ENCODE assay signal across 11 cellular contexts in genomic region chr1:113191579-113192076, GRCh38.
A peak's percentile ranks its signal among the peaks of the same experiment; 100 is the strongest.
DNase-seq lines count a peak whose midpoint lies in the region; ATAC-seq and TF ChIP-seq lines count a peak whose summit lies in the region.
"Had no signal": no experiment of that assay in that cellular context is flagged by ENCODE, and none has a peak within 500 bp of the region (broad histone marks: within the 10 kb centered on the region; RNA-seq: fewer than 3 reads in every experiment).

No MANE protein-coding gene starts in this region.

- peaks cover 7% of the 10 kb centered on the region for H3K9me3 Mint-ChIP-seq in Calu3 (ENCODE audit: low read depth, unreplicated experiment)

- CTCF ChIA-PET in Calu3 (lab: Charles Lee), result no interaction called here

- intact Hi-C loops in Calu3 (cut with micrococcal nuclease; ENCODE audit: unreplicated experiment), result loop anchor here (1.0 to 2.0 kb wide), 2 partner anchors 197 to 201 kb away; no protein-coding TSS in a partner anchor

- H3K36me3 ChIP-seq in esophagus (ENCODE audit: control insufficient read depth in 2 of 2, insufficient read depth in 2 of 2, low read length in 1 of 2), result no peaks in the 10 kb centered on the region

- peaks cover 0 to 5% of the 10 kb centered on the region in 2 donors for H3K4me1 ChIP-seq in esophagus (ENCODE audit: control insufficient read depth in 2 of 2, insufficient read depth in 2 of 2, low read length in 1 of 2)

- peak overlapping the region; percentile 97 for H3K27ac Mint-ChIP-seq in Calu3 (ENCODE audit: unreplicated experiment)
- H3K27ac Mint-ChIP-seq: brain had no signal

- H3K4me3 ChIP-seq in esophagus (ENCODE audit: low read depth in 1 of 2, low read length in 2 of 2), result no peak overlapping the region

- no peaks in the 10 kb centered on the region for H3K9me3 ChIP-seq in esophagus (ENCODE audit: control insufficient read depth in 2 of 2, insufficient read depth in 1 of 2, low read depth in 1 of 2, low read length in 1 of 2)

- 83 to 85% methylated on average over 11 of the region's 11 CpGs for WGBS in esophagus, 2 donors

- peaks cover 14% of the 10 kb centered on the region for H3K36me3 Mint-ChIP-seq in Calu3 (ENCODE audit: insufficient read depth, unreplicated experiment)
- H3K36me3 Mint-ChIP-seq: brain had no signal

- H3K4me3 Mint-ChIP-seq in Calu3 (ENCODE audit: low read depth, unreplicated experiment), result peak overlapping the region; percentile 30
- H3K4me3 Mint-ChIP-seq: brain had no signal

- no peaks in the 10 kb centered on the region for H3K27me3 ChIP-seq in esophagus (ENCODE audit: control insufficient read depth in 1 of 2, insufficient read depth in 2 of 2, low read length in 2 of 2)

- no peaks in the 10 kb centered on the region for H3K27me3 Mint-ChIP-seq in Calu3 (ENCODE audit: unreplicated experiment)
- H3K27me3 Mint-ChIP-seq: brain had no signal

- no TSS peak for BruUV-seq in Calu3 (replicated peaks; lab: Mats Ljungman, UMichigan)

- DNase-seq in Calu3, result peak; percentile 78
- peak; percentile 50 to 63 for DNase-seq in Kasumi-1 (lab: John Stamatoyannopoulos, UW)
- no peak for DNase-seq in stimulated activated CD4-positive, alpha-beta T cell treated with anti-CD3 and anti-CD28 coated beads, Interleukin-15, amount 100 ng/mL, for 24 hours
- no peak for DNase-seq in DMS153 treated with DMSO at 0.1 percent for 48 hours (lab: John Stamatoyannopoulos, UW; ENCODE audit: unreplicated experiment)
- no peak for DNase-seq in HUDEP-2 (lab: John Stamatoyannopoulos, UW; ENCODE audit: unreplicated experiment in 76 of 76)
- DNase-seq in D341Med (ENCODE audit: low spot score), result no peak
- DNase-seq: COR-L47, right cardiac atrium had no signal

- ATAC-seq in GM21526 (IDR thresholded peaks at IDR 0.05; ENCODE audit: low FRiP score, unreplicated experiment), result peak; percentile 60

- TF ChIP-seq CTCF in Calu3 (IDR thresholded peaks at IDR 0.05; ENCODE audit: unreplicated experiment), result no peak

- peaks cover 18% of the 10 kb centered on the region for H3K4me1 Mint-ChIP-seq in Calu3 (ENCODE audit: low read depth, unreplicated experiment)
- H3K4me1 Mint-ChIP-seq: brain had no signal

- peak overlapping the region; percentile 72 to 83 for H3K27ac ChIP-seq in esophagus (ENCODE audit: low read depth in 2 of 2, low read length in 1 of 2)

Comparison
In these comparisons a context has a peak if more than half of its experiments do, and no peak if none do; other contexts are left out.
1. DNase-seq: peak in Calu3 (single experiment) and Kasumi-1 (2 of 2); none in stimulated activated CD4-positive, alpha-beta T cell treated with anti-CD3 and anti-CD28 coated beads, Interleukin-15, amount 100 ng/mL, for 24 hours (single experiment), DMS153 treated with DMSO at 0.1 percent for 48 hours (single experiment), HUDEP-2 (0 of 76) and D341Med (single experiment).